23 cellular contexts compared by ENCODE assay signal in genomic region chr2:143357956-143358355, GRCh38.
DNase-seq lines count a peak whose midpoint lies in the region; ATAC-seq and TF ChIP-seq lines count a peak whose summit lies in the region.
"Had no signal": no experiment of that assay in that cellular context is flagged by ENCODE, and none has a peak within 500 bp of the region (broad histone marks: within the 10 kb centered on the region; RNA-seq: fewer than 3 reads in every experiment).

No MANE protein-coding gene starts in this region.

- POLR2A ChIA-PET in HEK293T (lab: Yijun Ruan, JAX) = no interaction called here

- H3K4me1 ChIP-seq in BE2C (no peaks in the 10 kb centered on the region; the same call in 1 of the 2 replicates), H9 (ENCODE audit: insufficient read depth, low read length) (no peaks in the 10 kb centered on the region), fibroblast of lung (ENCODE audit: control insufficient read depth, extremely low read depth, insufficient read depth, low read length) (no peaks in the 10 kb centered on the region)
- H3K4me1 ChIP-seq: pancreas had no signal

- H3K23ac ChIP-seq in H9 (ENCODE audit: insufficient read length, low read depth, low read length) = no peak overlapping the region

- H3K9me3 ChIP-seq in BE2C (no peaks in the 10 kb centered on the region), H9 (ENCODE audit: control insufficient read depth, low read depth, low read length) (no peaks in the 10 kb centered on the region), fibroblast of lung (ENCODE audit: control insufficient read depth, insufficient read depth, low read depth, low read length) (no peaks in the 10 kb centered on the region)
- H3K9me3 ChIP-seq: pancreas had no signal

- H3K23me2 ChIP-seq in H9 (ENCODE audit: insufficient read length, low read depth, low read length, poor library complexity, severe bottlenecking) = no peaks in the 10 kb centered on the region

- H3K79me2 ChIP-seq in H9 (ENCODE audit: insufficient read depth, low read length) (no peaks in the 10 kb centered on the region), fibroblast of lung (ENCODE audit: control insufficient read depth, insufficient read depth, low read length) (no peaks in the 10 kb centered on the region)

- H3K36me3 ChIP-seq in BE2C (no peaks in the 10 kb centered on the region), fibroblast of lung (ENCODE audit: control insufficient read depth, insufficient read depth, low read length) (no peaks in the 10 kb centered on the region)
- H3K36me3 ChIP-seq: pancreas had no signal

- H3K14ac ChIP-seq in H9 (ENCODE audit: insufficient read depth, low read length) = no peak overlapping the region; the same call in 1 of the 2 replicates

- TF ChIP-seq CTCF in BE2C (IDR thresholded peaks at IDR 0.05; ENCODE audit: low read depth, low read length) (no peak), H9 (conservative IDR thresholded peaks at IDR 0.05) (no peak), fibroblast of lung (conservative IDR thresholded peaks at IDR 0.05 in 1 of 2, IDR thresholded peaks at IDR 0.05 in 1 of 2; ENCODE audit: low read depth in 1 of 2, low read length in 2 of 2) (no peak), foreskin fibroblast (IDR thresholded peaks at IDR 0.05; ENCODE audit: low read depth, low read length) (no peak)

- no peaks in the 10 kb centered on the region for H3K36me3 Mint-ChIP-seq in H9 (ENCODE audit: insufficient read depth in 1 of 3, low read depth in 3 of 3)

- H3K27ac Mint-ChIP-seq in H9 = no peak overlapping the region
- H3K27ac Mint-ChIP-seq: activated CD4-positive, alpha-beta memory T cell treated with anti-CD3 and anti-CD28 coated beads, Interleukin-2, amount 10 ng/mL, durations not matched to agents 7 days and 5 days; activated naive CD8-positive, alpha-beta T cell; naive thymus-derived CD8-positive, alpha-beta T cell had no signal

- H4K91ac ChIP-seq in H9 (ENCODE audit: insufficient read length, low read depth, low read length) = no peak overlapping the region

- H3K4me1 Mint-ChIP-seq in H9 = peaks cover 9 to 14% of the 10 kb centered on the region in 2 experiments
- H3K4me1 Mint-ChIP-seq: activated CD4-positive, alpha-beta memory T cell treated with anti-CD3 and anti-CD28 coated beads, Interleukin-2, amount 10 ng/mL, durations not matched to agents 7 days and 5 days had no signal

- no peak overlapping the region for H2AFZ ChIP-seq in H9 (ENCODE audit: low read length)
- peak overlapping the region; percentile 49 for H2AFZ ChIP-seq in fibroblast of lung (ENCODE audit: low read length)

- H3K4me3 ChIP-seq in BE2C (ENCODE audit: low read depth, low read length) (no peak overlapping the region), fibroblast of lung (replicated peaks in 1 of 4; ENCODE audit: control extremely low read depth in 1 of 4, insufficient read depth in 1 of 4, low read depth in 3 of 4, low read length in 4 of 4) (no peak overlapping the region), foreskin fibroblast (ENCODE audit: low read depth in 1 of 2, low read length in 2 of 2) (no peak overlapping the region)
- H3K4me3 ChIP-seq: pancreas had no signal

- H4K20me1 ChIP-seq in H9 (ENCODE audit: control insufficient read depth, insufficient read depth, insufficient read length) = no peaks in the 10 kb centered on the region
- H4K20me1 ChIP-seq in fibroblast of lung (ENCODE audit: control insufficient read depth, extremely low read depth, insufficient read depth, low read length) = no peaks in the 10 kb centered on the region

- H3K79me1 ChIP-seq in H9 (ENCODE audit: insufficient read depth, low read depth, low read length, poor library complexity, severe bottlenecking) = no peaks in the 10 kb centered on the region

- H4K8ac ChIP-seq in H9 (replicated peaks; ENCODE audit: insufficient read length, low read depth, low read length) = no peak overlapping the region

- no peak overlapping the region for H3K4me3 Mint-ChIP-seq in H9
- H3K4me3 Mint-ChIP-seq: activated CD4-positive, alpha-beta memory T cell treated with anti-CD3 and anti-CD28 coated beads, Interleukin-2, amount 10 ng/mL, durations not matched to agents 7 days and 5 days; activated naive CD8-positive, alpha-beta T cell; naive thymus-derived CD8-positive, alpha-beta T cell had no signal

- peak overlapping the region; percentile 25 for H3K18ac ChIP-seq in H9 (ENCODE audit: insufficient read length, low read depth, low read length)

- no peak overlapping the region for H3T11ph ChIP-seq in H9 (ENCODE audit: low read length)

- DNase-seq in BE2C (peak; percentile 22), H9 (no peak), NCI-H82 treated with DMSO at 0.1 percent for 48 hours (lab: John Stamatoyannopoulos, UW; ENCODE audit: unreplicated experiment) (peak; percentile 94), fibroblast of lung (ENCODE audit: low read depth in 2 of 2) (no peak), DMS114 treated with DMSO at 0.1 percent for 48 hours (lab: John Stamatoyannopoulos, UW; ENCODE audit: unreplicated experiment) (no peak), HEK293T (ENCODE audit: extremely low spot score) (no peak), foreskin fibroblast (no peak)
- DNase-seq: activated CD4-positive, alpha-beta memory T cell treated with anti-CD3 and anti-CD28 coated beads, Interleukin-2, amount 10 ng/mL, durations not matched to agents 7 days and 5 days; activated CD4-positive, CD25-positive, alpha-beta regulatory T cell treated with anti-CD3 and anti-CD28 coated beads, Interleukin-2, amount 50 U/mL, for 72 hours; Calu3; erythroblast; midbrain; naive thymus-derived CD8-positive, alpha-beta T cell; NCI-H1092 treated with DMSO at 0.1 percent for 48 hours; NCI-H2107; NCI-H748 treated with DMSO at 0.1 percent for 48 hours; pancreas; stimulated activated CD4-positive, alpha-beta T cell treated with anti-CD3 and anti-CD28 coated beads, Interleukin-4, amount 100 ng/mL, for 4 hours; stimulated activated naive CD4-positive, alpha-beta T cell had no signal

- H2AK5ac ChIP-seq in H9 (ENCODE audit: insufficient read length, low read length) = no peak overlapping the region

- CTCF ChIA-PET in HEK293T (lab: Yijun Ruan, JAX) = no interaction called here

- H3K9me3 Mint-ChIP-seq in H9 = no peaks in the 10 kb centered on the region
- H3K9me3 Mint-ChIP-seq: activated CD4-positive, alpha-beta memory T cell treated with anti-CD3 and anti-CD28 coated beads, Interleukin-2, amount 10 ng/mL, durations not matched to agents 7 days and 5 days; naive thymus-derived CD8-positive, alpha-beta T cell had no signal

- H3K27me3 ChIP-seq in BE2C (no peaks in the 10 kb centered on the region), H9 (ENCODE audit: insufficient read depth, low read length) (no peaks in the 10 kb centered on the region), fibroblast of lung (ENCODE audit: control insufficient read depth, insufficient read depth, low read length) (no peaks in the 10 kb centered on the region)
- H3K27me3 ChIP-seq: pancreas had no signal

- H3K56ac ChIP-seq in H9 (ENCODE audit: insufficient read length, low read depth, low read length) = no peak overlapping the region

- no peak overlapping the region for H4K5ac ChIP-seq in H9 (ENCODE audit: insufficient read length, low read depth, low read length)

- ATAC-seq in HG02588 (IDR thresholded peaks at IDR 0.05; ENCODE audit: unreplicated experiment) = no peak
- ATAC-seq: naive thymus-derived CD8-positive, alpha-beta T cell; pancreas; sciatic nerve had no signal

- H2BK5ac ChIP-seq in H9 (ENCODE audit: insufficient read length, low read length) = no peak overlapping the region

- no peak overlapping the region for H2BK120ac ChIP-seq in H9 (ENCODE audit: low read depth, low read length, poor library complexity, severe bottlenecking)

- H2BK15ac ChIP-seq in H9 (ENCODE audit: low read depth, low read length) = no peak overlapping the region

- no peak overlapping the region for H3K4me2 ChIP-seq in H9 (ENCODE audit: insufficient read depth, insufficient read length, low read length)
- H3K4me2 ChIP-seq in fibroblast of lung (ENCODE audit: extremely low read depth, insufficient read depth, low read length) = no peak overlapping the region

- H3K4ac ChIP-seq in H9 (ENCODE audit: low read depth, low read length) = no peak overlapping the region

- H3K9ac ChIP-seq in H9 (ENCODE audit: extremely low read depth, insufficient read length, low read length) (no peak overlapping the region), fibroblast of lung (ENCODE audit: insufficient read depth, low read length) (no peak overlapping the region)

- H3K27ac ChIP-seq in H9 (ENCODE audit: insufficient read length, low read depth, low read length) = no peak overlapping the region
- H3K27ac ChIP-seq in fibroblast of lung (ENCODE audit: insufficient read depth, low read length) = no peak overlapping the region
- H3K27ac ChIP-seq: C4-2B, pancreas had no signal

- H2BK20ac ChIP-seq in H9 (ENCODE audit: low read depth, low read length, poor library complexity, severe bottlenecking) = no peak overlapping the region

- no peak overlapping the region for H2BK12ac ChIP-seq in H9 (ENCODE audit: insufficient read length, low read depth, low read length)

- WGBS in H9 (ENCODE audit: extremely low coverage, insufficient read length, low lambda C conversion rate) = no CpG with 5 or more reads among the region's 2 CpGs

- no peaks in the 10 kb centered on the region for H3K27me3 Mint-ChIP-seq in H9 (ENCODE audit: low read depth)
- H3K27me3 Mint-ChIP-seq: activated CD4-positive, alpha-beta memory T cell treated with anti-CD3 and anti-CD28 coated beads, Interleukin-2, amount 10 ng/mL, durations not matched to agents 7 days and 5 days; activated naive CD8-positive, alpha-beta T cell; naive thymus-derived CD8-positive, alpha-beta T cell had no signal

TF ChIP-seq in HEK293T, 16 proteins besides CTCF, POLR2A, EP300 and RAD21:
- TF ChIP-seq TARDBP (IDR thresholded peaks at IDR 0.05) (no peak), LEF1 (IDR thresholded peaks at IDR 0.05; ENCODE audit: borderline replicate concordance) (no peak), NFRKB (IDR thresholded peaks at IDR 0.05) (no peak), SUZ12 (IDR thresholded peaks at IDR 0.05) (no peak), SP1 (IDR thresholded peaks at IDR 0.05) (no peak), FOXA1 (IDR thresholded peaks at IDR 0.05) (no peak), PKNOX1 (IDR thresholded peaks at IDR 0.05) (no peak), ZNF384 (IDR thresholded peaks at IDR 0.05) (no peak), FOXM1 (IDR thresholded peaks at IDR 0.05; ENCODE audit: borderline replicate concordance) (no peak), L3MBTL2 (conservative IDR thresholded peaks at IDR 0.05) (no peak)

Comparison
In these comparisons a context has a peak if more than half of its experiments do, and no peak if none do; other contexts are left out.
1. DNase-seq: peak in BE2C (single experiment) and NCI-H82 treated with DMSO at 0.1 percent for 48 hours (single experiment); none in H9 (single experiment), fibroblast of lung (0 of 2), DMS114 treated with DMSO at 0.1 percent for 48 hours (single experiment), HEK293T (single experiment) and foreskin fibroblast (0 of 2).